30 cellular contexts compared by ENCODE assay signal in the genomic region with DNA sequence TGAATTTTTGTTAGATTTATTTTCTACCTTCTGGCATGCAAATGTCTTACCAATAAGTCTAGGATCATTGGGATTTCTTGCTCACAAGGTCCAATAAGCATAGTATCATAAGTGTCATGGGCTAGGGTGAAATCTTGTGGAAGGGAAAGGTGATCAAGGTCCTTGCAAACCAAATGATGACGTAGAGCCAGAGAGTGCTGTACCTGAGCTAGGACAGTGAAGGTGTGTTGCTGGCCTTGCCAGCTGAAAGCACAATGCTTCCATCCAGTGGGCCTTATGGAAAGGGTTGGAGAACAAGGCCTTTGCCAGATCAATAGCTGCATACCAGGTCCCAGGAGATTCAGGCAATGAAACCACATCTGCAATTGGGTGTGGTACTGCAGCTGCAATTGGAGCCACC.
"Had no signal": no experiment of that assay in that cellular context is flagged by ENCODE, and none has a peak within 500 bp of the region (broad histone marks: within the 10 kb centered on the region; RNA-seq: fewer than 3 reads in every experiment).

No MANE protein-coding gene starts in this region.

- H3K9me3 ChIP-seq: adrenal gland, colonic mucosa, esophagus squamous epithelium had no signal

- DNase-seq: activated CD4-positive, alpha-beta memory T cell treated with anti-CD3 and anti-CD28 coated beads for 36 hours; activated CD4-positive, alpha-beta T cell treated with anti-CD3 and anti-CD28 coated beads for 36 hours; activated CD4-positive, alpha-beta T cell treated with anti-CD3 and anti-CD28 coated beads, Interleukin-2, amount 10 ng/mL, durations not matched to agents 24 days and 14 days; activated CD4-positive, CD25-positive, alpha-beta regulatory T cell; activated CD4-positive, CD25-positive, alpha-beta regulatory T cell treated with anti-CD3 and anti-CD28 coated beads, Interleukin-2, amount 50 U/mL, for 72 hours; activated CD8-positive, alpha-beta memory T cell treated with anti-CD3 and anti-CD28 coated beads, Interleukin-2, amount 10 ng/mL, durations not matched to agents 7 days and 5 days; activated CD8-positive, alpha-beta memory T cell treated with anti-CD3 and anti-CD28 coated beads, Interleukin-2, amount 50 U/mL, for 4 hours; activated CD8-positive, alpha-beta T cell treated with anti-CD3 and anti-CD28 coated beads, Interleukin-2, amount 10 ng/mL, durations not matched to agents 7 days and 5 days; activated effector memory CD4-positive, alpha-beta T cell treated with anti-CD3 and anti-CD28 coated beads, Interleukin-2, amount 50 U/mL, for 16 hours; activated naive CD4-positive, alpha-beta T cell treated with anti-CD3 and anti-CD28 coated beads for 36 hours; activated naive CD8-positive, alpha-beta T cell treated with anti-CD3 and anti-CD28 coated beads for 36 hours; activated naive CD8-positive, alpha-beta T cell treated with anti-CD3 and anti-CD28 coated beads, Interleukin-2, amount 50 U/mL, for 24 hours; activated T-cell treated with anti-CD3 and anti-CD28 coated beads, Interleukin-2, amount 50 U/mL, for 1 hour; activated T-cell treated with anti-CD3 and anti-CD28 coated beads, Interleukin-2, amount 50 U/mL, for 48 hours; adrenal gland; amygdala; aorta; body of pancreas; central memory CD4-positive, alpha-beta T cell; cerebellar nuclear complex; colonic mucosa; effector CD8-positive, alpha-beta T cell; esophagus squamous epithelium; foreskin melanocyte; T-helper 1 cell; T-helper 17 cell; T1000 had no signal

- H3K27me3 ChIP-seq: adrenal gland, body of pancreas, cardiac muscle cell, colonic mucosa, esophagus squamous epithelium, gastroesophageal sphincter had no signal

- H3K4me1 ChIP-seq: adrenal gland, body of pancreas, colonic mucosa, esophagus squamous epithelium, gastroesophageal sphincter had no signal

- H3K36me3 ChIP-seq: adrenal gland, cardiac muscle cell, colonic mucosa, esophagus squamous epithelium, gastroesophageal sphincter had no signal

- ATAC-seq: activated CD4-positive, alpha-beta T cell treated with anti-CD3 and anti-CD28 coated beads for 36 hours; activated CD8-positive, alpha-beta memory T cell treated with anti-CD3 and anti-CD28 coated beads, Interleukin-2, amount 10 ng/mL, durations not matched to agents 7 days and 5 days; activated CD8-positive, alpha-beta T cell treated with anti-CD3 and anti-CD28 coated beads, Interleukin-2, amount 10 ng/mL, durations not matched to agents 7 days and 5 days; activated naive CD8-positive, alpha-beta T cell treated with anti-CD3 and anti-CD28 coated beads, Interleukin-2, amount 50 U/mL, for 24 hours; body of pancreas; gastroesophageal sphincter; T-helper 17 cell had no signal

- H3K4me3 ChIP-seq: adrenal gland, body of pancreas, cardiac muscle cell, colonic mucosa, esophagus squamous epithelium, gastroesophageal sphincter had no signal

- H3K27ac ChIP-seq: adrenal gland, body of pancreas, cardiac muscle cell, colonic mucosa, epithelial cell of prostate, esophagus squamous epithelium, gastroesophageal sphincter had no signal
